7 cellular contexts compared by ENCODE assay signal in the genomic region with DNA sequence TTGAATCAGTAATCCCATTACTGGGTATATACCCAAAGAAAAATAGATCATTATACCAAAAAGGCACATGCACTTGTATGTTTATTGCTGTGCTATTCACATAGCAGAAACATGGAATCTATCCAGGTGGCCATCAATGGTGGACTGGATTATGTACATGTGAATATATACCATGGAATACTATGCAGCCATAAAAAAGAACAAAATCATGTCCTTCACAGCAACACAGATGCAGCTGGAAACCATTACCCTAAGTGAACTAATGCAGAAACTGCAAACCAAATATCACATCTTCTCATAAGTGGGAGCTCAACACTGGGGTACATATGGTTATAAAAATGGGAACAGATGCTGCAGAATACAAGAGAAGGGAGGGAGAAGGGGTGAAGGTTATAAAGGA.
"Had no signal": no experiment of that assay in that cellular context is flagged by ENCODE, and none has a peak within 500 bp of the region (broad histone marks: within the 10 kb centered on the region; RNA-seq: fewer than 3 reads in every experiment).

No MANE protein-coding gene starts in this region.

- ATAC-seq: HepG2 had no signal

- H3K27ac ChIP-seq: HL-60, KMS-11 had no signal

- H3K9ac ChIP-seq: KMS-11 had no signal

- DNase-seq: IMR-90, KBM-7, KG1 had no signal

- FAIRE-seq: HepG2, HTR-8/SVneo had no signal

- H3K4me2 ChIP-seq: KMS-11 had no signal
